Comparison of ENCODE assay signal across 1 cellular context in the genomic region with DNA sequence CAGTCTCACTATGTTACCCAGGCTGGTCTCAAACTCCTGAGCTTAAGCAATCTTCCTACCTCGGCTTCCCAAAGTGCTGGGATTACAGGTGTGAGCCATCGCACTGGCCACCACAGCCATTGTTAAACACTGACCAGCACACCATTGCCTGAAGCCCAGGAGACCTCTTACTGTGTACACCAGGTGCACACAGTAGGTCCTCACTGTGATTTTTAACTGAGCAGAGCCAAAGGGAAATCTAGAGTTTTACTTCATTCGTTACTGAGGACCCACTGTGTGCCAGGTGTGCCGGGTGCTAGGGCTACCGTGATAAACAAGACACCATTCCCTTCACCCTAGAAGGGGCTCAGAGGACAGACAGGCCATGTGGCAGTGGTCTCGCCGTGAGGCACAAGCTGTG.
A peak's percentile ranks its signal among the peaks of the same experiment; 100 is the strongest.
TF ChIP-seq lines count a peak whose summit lies in the region.

No MANE protein-coding gene starts in this region.

TF ChIP-seq in HepG2, 621 proteins besides CTCF, POLR2A, EP300 and RAD21:
- peak; percentile 79 for TF ChIP-seq ZKSCAN1 (IDR thresholded peaks at IDR 0.05; ENCODE audit: low read length)
- TF ChIP-seq, protein P1, sequence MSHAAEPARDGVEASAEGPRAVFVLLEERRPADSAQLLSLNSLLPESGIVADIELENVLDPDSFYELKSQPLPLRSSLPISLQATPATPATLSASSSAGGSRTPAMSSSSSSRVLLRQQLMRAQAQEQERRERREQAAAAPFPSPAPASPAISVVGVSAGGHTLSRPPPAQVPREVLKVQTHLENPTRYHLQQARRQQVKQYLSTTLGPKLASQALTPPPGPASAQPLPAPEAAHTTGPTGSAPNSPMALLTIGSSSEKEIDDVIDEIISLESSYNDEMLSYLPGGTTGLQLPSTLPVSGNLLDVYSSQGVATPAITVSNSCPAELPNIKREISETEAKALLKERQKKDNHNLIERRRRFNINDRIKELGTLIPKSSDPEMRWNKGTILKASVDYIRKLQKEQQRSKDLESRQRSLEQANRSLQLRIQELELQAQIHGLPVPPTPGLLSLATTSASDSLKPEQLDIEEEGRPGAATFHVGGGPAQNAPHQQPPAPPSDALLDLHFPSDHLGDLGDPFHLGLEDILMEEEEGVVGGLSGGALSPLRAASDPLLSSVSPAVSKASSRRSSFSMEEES (CRISPR knock-in tag; IDR thresholded peaks at IDR 0.05): no peak
